ENCODE assay signal across 31 cellular contexts in the genomic region with DNA sequence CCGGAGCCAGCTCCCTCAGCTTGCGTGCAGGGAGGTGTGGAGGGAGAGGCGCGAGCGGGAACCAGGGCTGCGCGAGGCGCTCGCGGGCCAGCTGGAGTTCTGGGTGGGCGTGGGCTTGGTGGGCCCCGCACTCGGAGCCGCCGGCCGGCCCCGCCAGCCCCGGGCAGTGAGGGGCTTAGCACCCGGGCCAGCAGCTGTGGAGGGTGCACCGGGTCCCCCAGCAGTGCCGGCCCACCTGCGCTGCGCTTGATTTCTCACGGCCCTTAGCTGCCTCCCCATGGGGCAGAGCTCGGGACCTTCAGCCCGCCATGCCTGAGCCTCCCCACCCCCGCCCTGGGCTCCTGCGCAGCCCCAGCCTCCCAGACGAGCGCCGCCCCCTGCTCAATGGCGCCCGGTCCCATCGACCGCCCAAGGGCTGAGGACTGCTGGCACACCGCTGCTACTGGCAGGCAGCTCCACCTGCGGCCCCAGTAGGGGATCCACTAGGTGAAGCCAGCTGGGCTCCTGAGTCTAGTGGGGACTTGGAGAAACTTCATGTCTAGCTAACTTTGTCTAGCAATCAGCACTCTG. TPM values are rescaled to one million over a fixed set of nuclear protein-coding genes. Genes with fewer than 3 reads are reported as not detected.
A peak's percentile ranks its signal among the peaks of the same experiment; 100 is the strongest.
DNase-seq lines count a peak whose midpoint lies in the region; ATAC-seq and TF ChIP-seq lines count a peak whose summit lies in the region.
"Had no signal": no experiment of that assay in that cellular context is flagged by ENCODE, and none has a peak within 500 bp of the region (broad histone marks: within the 10 kb centered on the region; RNA-seq: fewer than 3 reads in every experiment).

No MANE protein-coding gene starts in this region.

- DNase-seq in stimulated activated naive CD8-positive, alpha-beta T cell treated with anti-CD3 and anti-CD28 coated beads, Interleukin-15, amount 100 ng/mL, for 72 hours: no peak
- no peak for DNase-seq in stimulated activated naive CD8-positive, alpha-beta T cell treated with anti-CD3 and anti-CD28 coated beads, Interleukin-15, Interleukin-2, amounts not matched to agents 100 U/mL and 50 U/mL, for 24 hours
- DNase-seq in testis (no peak), left ventricle myocardium inferior (no peak)
- DNase-seq: 8988T; ACHN; AML-193; BE2C; C1 segment of cervical spinal cord; Caco-2; Calu3; CD4-positive, alpha-beta memory T cell; CD4-positive, alpha-beta T cell; CD4-positive, CD25-positive, alpha-beta regulatory T cell; CD8-positive, alpha-beta memory T cell; CD8-positive, alpha-beta T cell; COR-L47; DMS 273 treated with DMSO at 0.1 percent for 48 hours; DMS153; DMS53; DMS79; DMS79 treated with DMSO at 0.1 percent for 48 hours; DND-41; EL had no signal

- no peak for TF ChIP-seq CTCF in testis (IDR thresholded peaks at IDR 0.05)
- no peak for TF ChIP-seq CTCF in left ventricle myocardium inferior (IDR thresholded peaks at IDR 0.05; ENCODE audit: borderline replicate concordance)

- H3K27ac ChIP-seq in testis (no peak overlapping the region), left ventricle myocardium inferior (replicated peaks) (no peak overlapping the region)
- H3K27ac ChIP-seq: 22Rv1; A549; BLaER1; BLaER1 treated with 17β-estradiol and CSF1 and Interleukin-3, amounts not matched to agents 10 nM and 100 nM; C4-2B had no signal

- H3K4me3 Mint-ChIP-seq in stimulated activated naive CD8-positive, alpha-beta T cell treated with anti-CD3 and anti-CD28 coated beads, Interleukin-15, amount 100 ng/mL, for 72 hours: no peak overlapping the region
- H3K4me3 Mint-ChIP-seq: B cell; CD14-positive monocyte; CD4-positive, alpha-beta memory T cell; CD4-positive, alpha-beta T cell; CD4-positive, CD25-positive, alpha-beta regulatory T cell; CD8-positive, alpha-beta T cell had no signal

- ATAC-seq in stimulated activated naive CD8-positive, alpha-beta T cell treated with anti-CD3 and anti-CD28 coated beads, Interleukin-15, amount 100 ng/mL, for 72 hours: peak; percentile 42
- ATAC-seq in stimulated activated naive CD8-positive, alpha-beta T cell treated with anti-CD3 and anti-CD28 coated beads, Interleukin-15, Interleukin-2, amounts not matched to agents 100 U/mL and 50 U/mL, for 24 hours: no peak
- ATAC-seq: A549; CD8-positive, alpha-beta T cell had no signal

- no peaks in the 10 kb centered on the region for H3K9me3 Mint-ChIP-seq in stimulated activated naive CD8-positive, alpha-beta T cell treated with anti-CD3 and anti-CD28 coated beads, Interleukin-15, amount 100 ng/mL, for 72 hours
- H3K9me3 Mint-ChIP-seq: CD4-positive, alpha-beta T cell; CD8-positive, alpha-beta T cell had no signal

- H3K27me3 Mint-ChIP-seq in stimulated activated naive CD8-positive, alpha-beta T cell treated with anti-CD3 and anti-CD28 coated beads, Interleukin-15, amount 100 ng/mL, for 72 hours: no peaks in the 10 kb centered on the region
- H3K27me3 Mint-ChIP-seq: B cell; CD4-positive, CD25-positive, alpha-beta regulatory T cell had no signal

- H3K9me3 ChIP-seq in testis: no peaks in the 10 kb centered on the region
- H3K9me3 ChIP-seq in left ventricle myocardium inferior (replicated peaks): no peaks in the 10 kb centered on the region
- H3K9me3 ChIP-seq: A549, BE2C, Caco-2 had no signal

- H3K4me1 Mint-ChIP-seq in stimulated activated naive CD8-positive, alpha-beta T cell treated with anti-CD3 and anti-CD28 coated beads, Interleukin-15, amount 100 ng/mL, for 72 hours: no peaks in the 10 kb centered on the region
- H3K4me1 Mint-ChIP-seq: B cell; CD14-positive monocyte; CD4-positive, alpha-beta memory T cell; CD4-positive, CD25-positive, alpha-beta regulatory T cell; CD8-positive, alpha-beta memory T cell had no signal

- peak overlapping the region; percentile 31 to 48 for H3K4me3 ChIP-seq in testis
- no peak overlapping the region for H3K4me3 ChIP-seq in left ventricle myocardium inferior
- H3K4me3 ChIP-seq: A549; BLaER1; BLaER1 treated with 17β-estradiol and CSF1 and Interleukin-3, amounts not matched to agents 10 nM and 100 nM had no signal

- H3K27me3 ChIP-seq in testis: no peaks in the 10 kb centered on the region
- H3K27me3 ChIP-seq in left ventricle myocardium inferior (ENCODE audit: low read depth): no peaks in the 10 kb centered on the region
- H3K27me3 ChIP-seq: BE2C; BLaER1; BLaER1 treated with 17β-estradiol and CSF1 and Interleukin-3, amounts not matched to agents 10 nM and 100 nM had no signal

- 77% methylated on average over 37 of the region's 37 CpGs; no CpG with 5 or more reads in 1 of the 2 donors for WGBS in testis, 2 donors

- H3K4me1 ChIP-seq in testis (no peaks in the 10 kb centered on the region), left ventricle myocardium inferior (no peaks in the 10 kb centered on the region)
- H3K4me1 ChIP-seq: A549; BE2C; BLaER1; BLaER1 treated with 17β-estradiol and CSF1 and Interleukin-3, amounts not matched to agents 10 nM and 100 nM; Caco-2 had no signal

- H3K36me3 ChIP-seq in testis (ENCODE audit: low read depth, missing control alignments) (no peaks in the 10 kb centered on the region), left ventricle myocardium inferior (no peaks in the 10 kb centered on the region)
- H3K36me3 ChIP-seq: BE2C; BLaER1; BLaER1 treated with 17β-estradiol and CSF1 and Interleukin-3, amounts not matched to agents 10 nM and 100 nM had no signal

- no peak for TF ChIP-seq POLR2A in testis (IDR thresholded peaks at IDR 0.05)

- intact Hi-C loops in testis (cut with DNase I; ENCODE audit: low total_unique reads): no loop called here
- intact Hi-C loops in left ventricle myocardium inferior (cut with micrococcal nuclease): no loop called here

- H3K27ac Mint-ChIP-seq in stimulated activated naive CD8-positive, alpha-beta T cell treated with anti-CD3 and anti-CD28 coated beads, Interleukin-15, amount 100 ng/mL, for 72 hours: no peak overlapping the region
- H3K27ac Mint-ChIP-seq: B cell; CD14-positive monocyte; CD4-positive, alpha-beta memory T cell; CD4-positive, alpha-beta T cell; CD4-positive, CD25-positive, alpha-beta regulatory T cell; CD8-positive, alpha-beta memory T cell; CD8-positive, alpha-beta T cell had no signal

RNA-seq across cellular contexts. Expression of a gene that starts 37.8 kb away (rescaled TPM):
- total RNA-seq in testis (10 to 100 TPM; 31.7 to 35.6 TPM), left ventricle myocardium inferior (9.5 TPM)
- polyA plus RNA-seq in testis (ENCODE audit: insufficient read depth, low read depth, low replicate concordance): 17.4 TPM
